In genomic region chr6:31896493-31896855, GRCh38 we compare ENCODE assay signal across 9 cellular contexts. TPM values are rescaled to one million over a fixed set of nuclear protein-coding genes. Genes with fewer than 3 reads are reported as not detected.
DNase-seq lines count a peak whose midpoint lies in the region; ATAC-seq, FAIRE-seq and TF ChIP-seq lines count a peak whose summit lies in the region.
"Had no signal": no experiment of that assay in that cellular context is flagged by ENCODE, and none has a peak within 500 bp of the region (broad histone marks: within the 10 kb centered on the region; RNA-seq: fewer than 3 reads in every experiment).

No MANE protein-coding gene starts in this region.

- H3K4me2 ChIP-seq in HepG2 (ENCODE audit: low read depth, low read length), result peak overlapping the region; percentile 97

- TF ChIP-seq RAD21 in HepG2 (CRISPR knock-in tag; IDR thresholded peaks at IDR 0.05), result no peak

- TF ChIP-seq POLR2A in adrenal gland (IDR thresholded peaks at IDR 0.05), result no peak
- TF ChIP-seq POLR2A in HepG2 (IDR thresholded peaks at IDR 0.05; ENCODE audit: insufficient read depth in 1 of 2, low read depth in 2 of 2, low read length in 2 of 2), result no peak

- BruUV-seq in HepG2 (replicated peaks; lab: Mats Ljungman, UMichigan), result no TSS peak

- in situ Hi-C loops in HepG2 (cut with HindIII; ENCODE audit: extremely low pct_ligation_motif_present, low pct_unique_long_range_greater_than_20kb), result no loop called here

- ATAC-seq in HepG2 (no peak), thoracic aorta (ENCODE audit: insufficient number of reproducible peaks, low FRiP score, low read depth) (no peak)

- H3K27me3 ChIP-seq in adrenal gland (no peaks in the 10 kb centered on the region), HepG2 (ENCODE audit: control insufficient read depth in 1 of 2, insufficient read depth in 2 of 2, low read length in 2 of 2) (peaks cover 0 to 7% of the 10 kb centered on the region in 2 experiments; a peak in 1 of 5 replicates), thoracic aorta (replicated peaks; ENCODE audit: insufficient read depth) (no peaks in the 10 kb centered on the region)

- H3K36me3 ChIP-seq in adrenal gland (replicated peaks in 1 of 2) (peaks cover 0 to 44% of the 10 kb centered on the region in 2 donors), HepG2 (replicated peaks in 1 of 2; ENCODE audit: control insufficient read depth in 1 of 2, insufficient read depth in 2 of 2, low read length in 2 of 2) (peaks cover 19 to 33% of the 10 kb centered on the region in 2 experiments), thoracic aorta (peaks cover 19% of the 10 kb centered on the region)

- TF ChIP-seq CTCF in adrenal gland (IDR thresholded peaks at IDR 0.05), result no peak
- TF ChIP-seq CTCF in HepG2 (CRISPR knock-in tag; IDR thresholded peaks at IDR 0.05), result no peak
- TF ChIP-seq CTCF in thoracic aorta (IDR thresholded peaks at IDR 0.05), result no peak

- intact Hi-C loops in adrenal gland (cut with DNase I), result no loop called here
- intact Hi-C loops in HepG2 (cut with micrococcal nuclease; ENCODE audit: unreplicated experiment), result loop anchor here (2.0 to 5.0 kb wide), 2 partner anchors 32 to 64 kb away; no protein-coding TSS in a partner anchor

- peak overlapping the region; percentile 85 for H3K27ac Mint-ChIP-seq in activated CD4-positive, alpha-beta T cell treated with anti-CD3 and anti-CD28 coated beads, Interleukin-2, amount 10 ng/mL, durations not matched to agents 7 days and 5 days

- POLR2A ChIA-PET in activated CD4-positive, alpha-beta T cell treated with anti-CD3 and anti-CD28 coated beads, Interleukin-2, amount 10 ng/mL, durations not matched to agents 7 days and 5 days (lab: Charles Lee), result no interaction called here
- POLR2A ChIA-PET in HepG2 (lab: Yijun Ruan, JAX), result interaction anchor here (1.2 to 4.7 kb wide), 6 partner anchors 24 to 75 kb away, joined by 3 to 41 read pairs (median 14); partner anchors contain the start of genes CFB, DXO and NEU1

- no peak for FAIRE-seq in HepG2 (lab: Jason Lieb, UNC)

- peaks cover 6 to 26% of the 10 kb centered on the region in 2 donors for H3K4me1 ChIP-seq in adrenal gland (replicated peaks in 1 of 2)
- H3K4me1 ChIP-seq in HepG2 (ENCODE audit: insufficient read depth, low read length), result peaks cover 35% of the 10 kb centered on the region
- H3K4me1 ChIP-seq in thoracic aorta (ENCODE audit: control insufficient read depth in 1 of 2, low read depth in 2 of 2), result peaks cover 10 to 23% of the 10 kb centered on the region in 2 donors

- no peak for DNase-seq in activated CD4-positive, alpha-beta T cell treated with anti-CD3 and anti-CD28 coated beads, Interleukin-2, amount 10 ng/mL, durations not matched to agents 7 days and 5 days
- DNase-seq in activated CD4-positive, alpha-beta T cell treated with anti-CD3 and anti-CD28 coated beads, Interleukin-2, amount 50 U/mL, for 1 hour, result no peak
- DNase-seq in adrenal gland (no peak), HepG2 (ENCODE audit: low spot score) (no peak), thoracic aorta (ENCODE audit: low spot score) (no peak), NCI-H345 treated with DMSO at 0.1 percent for 48 hours (lab: John Stamatoyannopoulos, UW; ENCODE audit: unreplicated experiment) (no peak), NCI-H1092 (lab: John Stamatoyannopoulos, UW) (no peak)
- no peak for DNase-seq in NK-92 treated with Interleukin-12 subunit alpha and Interleukin-12 subunit beta, amount 100 ng/mL, for 24 hours (lab: John Stamatoyannopoulos, UW)
- DNase-seq: stimulated activated CD4-positive, alpha-beta T cell treated with anti-CD3 and anti-CD28 coated beads, Interleukin-4, amount 100 ng/mL, for 1 hour had no signal

- no peaks in the 10 kb centered on the region for H4K20me1 ChIP-seq in HepG2 (ENCODE audit: insufficient read depth, low read length)

- H2AFZ ChIP-seq in HepG2 (ENCODE audit: low read length), result no peak overlapping the region

- H3K4me3 ChIP-seq in adrenal gland, result peak overlapping the region in 2 of 4 donors; percentile 64 to 75
- H3K4me3 ChIP-seq in HepG2 (replicated peaks in 1 of 3; ENCODE audit: insufficient read depth in 1 of 3, low read depth in 2 of 3, low read length in 3 of 3), result peak overlapping the region; percentile 89 to 100 (median 96)
- peak overlapping the region; percentile 92 for H3K4me3 ChIP-seq in thoracic aorta

- H3K4me3 Mint-ChIP-seq in activated CD4-positive, alpha-beta T cell treated with anti-CD3 and anti-CD28 coated beads, Interleukin-2, amount 10 ng/mL, durations not matched to agents 7 days and 5 days, result peak overlapping the region; percentile 79

- H3K4me1 Mint-ChIP-seq in activated CD4-positive, alpha-beta T cell treated with anti-CD3 and anti-CD28 coated beads, Interleukin-2, amount 10 ng/mL, durations not matched to agents 7 days and 5 days, result peaks cover 37% of the 10 kb centered on the region

- no peaks in the 10 kb centered on the region for H3K9me3 Mint-ChIP-seq in activated CD4-positive, alpha-beta T cell treated with anti-CD3 and anti-CD28 coated beads, Interleukin-2, amount 10 ng/mL, durations not matched to agents 7 days and 5 days

- CTCF ChIA-PET in activated CD4-positive, alpha-beta T cell treated with anti-CD3 and anti-CD28 coated beads, Interleukin-2, amount 10 ng/mL, durations not matched to agents 7 days and 5 days (lab: Charles Lee), result interaction anchor here (0.6 to 2.9 kb wide), 3 partner anchors 8 to 126 kb away, joined by 3 to 11 read pairs (median 4); no protein-coding TSS in a partner anchor
- CTCF ChIA-PET in HepG2 (lab: Yijun Ruan, JAX; ENCODE audit: low intra/inter-chr PET ratio, low total read pairs), result no interaction called here

- WGBS in adrenal gland, 4 donors, result 41 to 51% (median 41%) methylated on average over 4 of the region's 4 CpGs
- WGBS in HepG2 (ENCODE audit: low lambda C conversion rate), result 60% methylated on average over 4 of the region's 4 CpGs

- peak overlapping the region in 3 of 5 donors; percentile 70 to 74 (median 74) for H3K27ac ChIP-seq in adrenal gland
- peak overlapping the region; percentile 69 for H3K27ac ChIP-seq in HepG2 (ENCODE audit: extremely low read length, insufficient read depth, low read length)
- peak overlapping the region; percentile 46 to 73 for H3K27ac ChIP-seq in thoracic aorta

- H3K36me3 Mint-ChIP-seq in activated CD4-positive, alpha-beta T cell treated with anti-CD3 and anti-CD28 coated beads, Interleukin-2, amount 10 ng/mL, durations not matched to agents 7 days and 5 days (ENCODE audit: low read depth), result peaks cover 24% of the 10 kb centered on the region

- TF ChIP-seq EP300 in HepG2 (IDR thresholded peaks at IDR 0.05; ENCODE audit: low read depth in 2 of 2, low read length in 2 of 2) (no peak), HepG2 (CRISPR knock-in tag; IDR thresholded peaks at IDR 0.05; ENCODE audit: borderline replicate concordance) (no peak)

- H3K9ac ChIP-seq in HepG2 (ENCODE audit: insufficient read depth, low read depth, low read length), result peak overlapping the region; percentile 84

- H3K79me2 ChIP-seq in HepG2 (ENCODE audit: insufficient read depth, low read length), result peaks cover 26% of the 10 kb centered on the region

- H3K9me3 ChIP-seq in adrenal gland (replicated peaks in 1 of 3), result no peaks in the 10 kb centered on the region
- no peaks in the 10 kb centered on the region for H3K9me3 ChIP-seq in HepG2 (ENCODE audit: low read length)
- no peaks in the 10 kb centered on the region for H3K9me3 ChIP-seq in thoracic aorta

- H3K27me3 Mint-ChIP-seq in activated CD4-positive, alpha-beta T cell treated with anti-CD3 and anti-CD28 coated beads, Interleukin-2, amount 10 ng/mL, durations not matched to agents 7 days and 5 days, result no peaks in the 10 kb centered on the region

RNA-seq across cellular contexts. Expression of gene EHMT2, which starts 1.0 kb away (rescaled TPM):
- 10 to 100 TPM; 70.4 to 71.6 TPM for total RNA-seq in activated CD4-positive, alpha-beta T cell treated with anti-CD3 and anti-CD28 coated beads, Interleukin-2, amount 10 ng/mL, durations not matched to agents 7 days and 5 days
- total RNA-seq in adrenal gland (10 to 100 TPM; 25.1 to 67.6 (median 49.9) TPM), HepG2 (2016; rRNA removed; fragmentation: Illumina TruSeq; extraction: Trizol) (43.5 and 69.2 TPM in 2 replicates), thoracic aorta (10 to 100 TPM; 19.5 to 33.2 TPM)
- polyA plus RNA-seq in adrenal gland (100 to 1,000 TPM in 1 of 3 donors, 10 to 100 TPM in 2; 16.8 to 107 (median 59.4) TPM), HepG2 (2011; rRNA removed) (51.2 and 55.2 TPM in 2 replicates)
- total RNA-seq in HepG2 (2016; cell fraction: cytosol; rRNA removed; fragmentation: Illumina TruSeq; extraction: Trizol; ENCODE audit: low read depth), result 14.1 and 15.2 TPM in 2 replicates
- 34.4 and 70.7 TPM in 2 replicates for total RNA-seq in HepG2 (2016; cell fraction: insoluble cytoplasmic fraction; rRNA removed; fragmentation: Illumina TruSeq; extraction: Trizol)
- 29.3 and 33.1 TPM in 2 replicates for total RNA-seq in HepG2 (2016; cell fraction: membrane; rRNA removed; fragmentation: Illumina TruSeq; extraction: Trizol)
- 46.1 and 48.0 TPM in 2 replicates for total RNA-seq in HepG2 (2016; cell fraction: nucleus; rRNA removed; fragmentation: Illumina TruSeq; extraction: Trizol)
- 29.3 and 36.1 TPM in 2 replicates for polyA plus RNA-seq in HepG2 (2011; cell fraction: cytosol; rRNA removed)
- 180 and 272 TPM in 2 replicates for polyA plus RNA-seq in HepG2 (2011; cell fraction: nucleus; rRNA removed)
- polyA plus RNA-seq in HepG2 (2012), result 37.6 and 43.1 TPM in 2 replicates
- 8.3 and 9.2 TPM in 2 replicates for polyA plus RNA-seq in HepG2 (2016; cell fraction: cytosol; fragmentation: Illumina TruSeq; extraction: Trizol; ENCODE audit: low read depth)
- 36.0 and 58.3 TPM in 2 replicates for polyA plus RNA-seq in HepG2 (2016; cell fraction: insoluble cytoplasmic fraction; fragmentation: Illumina TruSeq; extraction: Trizol; ENCODE audit: low read depth)
- 16.5 and 18.3 TPM in 2 replicates for polyA plus RNA-seq in HepG2 (2016; cell fraction: membrane; fragmentation: Illumina TruSeq; extraction: Trizol; ENCODE audit: low read depth)
- 122 and 136 TPM in 2 replicates for polyA plus RNA-seq in HepG2 (2016; cell fraction: nucleus; fragmentation: Illumina TruSeq; extraction: Trizol; ENCODE audit: insufficient read depth, low read depth)
- polyA minus RNA-seq in HepG2 (2011; rRNA and poly(A)+ RNA removed; ENCODE audit: low replicate concordance), result 74.1 and 111 TPM in 2 replicates
- polyA minus RNA-seq in HepG2 (2011; cell fraction: cytosol; rRNA and poly(A)+ RNA removed), result 26.2 and 33.8 TPM in 2 replicates
- polyA minus RNA-seq in HepG2 (2011; cell fraction: nucleus; rRNA and poly(A)+ RNA removed), result 24.3 and 26.9 TPM in 2 replicates

RNA-seq across cellular contexts. Expression of gene ZBTB12, which starts 5.4 kb away (rescaled TPM):
- 1 to 10 TPM; 1.3 to 1.8 TPM for total RNA-seq in activated CD4-positive, alpha-beta T cell treated with anti-CD3 and anti-CD28 coated beads, Interleukin-2, amount 10 ng/mL, durations not matched to agents 7 days and 5 days
- total RNA-seq in adrenal gland (10 to 100 TPM in 1 of 8 donors, 1 to 10 TPM in 5, under 1 TPM in 2; 0.69 to 14.5 (median 2.5) TPM), HepG2 (2016; rRNA removed; fragmentation: Illumina TruSeq; extraction: Trizol) (6.0 and 6.8 TPM in 2 replicates), thoracic aorta (1 to 10 TPM in 1 of 2 donors, not detected in 1; 1.6 TPM)
- polyA plus RNA-seq in adrenal gland (1 to 10 TPM; 1.7 to 4.8 (median 2.6) TPM), HepG2 (2011; rRNA removed) (4.8 and 7.3 TPM in 2 replicates)
- total RNA-seq in HepG2 (2016; cell fraction: cytosol; rRNA removed; fragmentation: Illumina TruSeq; extraction: Trizol; ENCODE audit: low read depth), result 1.6 and 1.7 TPM in 2 replicates
- total RNA-seq in HepG2 (2016; cell fraction: insoluble cytoplasmic fraction; rRNA removed; fragmentation: Illumina TruSeq; extraction: Trizol), result 6.0 and 7.4 TPM in 2 replicates
- 5.7 and 5.8 TPM in 2 replicates for total RNA-seq in HepG2 (2016; cell fraction: membrane; rRNA removed; fragmentation: Illumina TruSeq; extraction: Trizol)
- total RNA-seq in HepG2 (2016; cell fraction: nucleus; rRNA removed; fragmentation: Illumina TruSeq; extraction: Trizol), result 3.1 and 3.9 TPM in 2 replicates
- 3.7 and 5.8 TPM in 2 replicates for polyA plus RNA-seq in HepG2 (2011; cell fraction: cytosol; rRNA removed)
- 6.9 and 7.3 TPM in 2 replicates for polyA plus RNA-seq in HepG2 (2011; cell fraction: nucleus; rRNA removed)
- polyA plus RNA-seq in HepG2 (2012), result 8.0 and 9.2 TPM in 2 replicates
- 2.7 and 3.0 TPM in 2 replicates for polyA plus RNA-seq in HepG2 (2016; cell fraction: cytosol; fragmentation: Illumina TruSeq; extraction: Trizol; ENCODE audit: low read depth)
- 14.0 and 15.9 TPM in 2 replicates for polyA plus RNA-seq in HepG2 (2016; cell fraction: insoluble cytoplasmic fraction; fragmentation: Illumina TruSeq; extraction: Trizol; ENCODE audit: low read depth)
- 6.6 and 9.0 TPM in 2 replicates for polyA plus RNA-seq in HepG2 (2016; cell fraction: membrane; fragmentation: Illumina TruSeq; extraction: Trizol; ENCODE audit: low read depth)
- 10.6 and 12.2 TPM in 2 replicates for polyA plus RNA-seq in HepG2 (2016; cell fraction: nucleus; fragmentation: Illumina TruSeq; extraction: Trizol; ENCODE audit: insufficient read depth, low read depth)
- polyA minus RNA-seq in HepG2 (2011; rRNA and poly(A)+ RNA removed; ENCODE audit: low replicate concordance), result 12.3 and 22.9 TPM in 2 replicates
- polyA minus RNA-seq in HepG2 (2011; cell fraction: cytosol; rRNA and poly(A)+ RNA removed), result 6.7 and 6.9 TPM in 2 replicates
- polyA minus RNA-seq in HepG2 (2011; cell fraction: nucleus; rRNA and poly(A)+ RNA removed), result 3.7 and 4.5 TPM in 2 replicates

RNA-seq across cellular contexts. Expression of gene SLC44A4, which starts 17.7 kb away (rescaled TPM):
- total RNA-seq in activated CD4-positive, alpha-beta T cell treated with anti-CD3 and anti-CD28 coated beads, Interleukin-2, amount 10 ng/mL, durations not matched to agents 7 days and 5 days, result under 1 TPM in 1 of 2 experiments, not detected in 1; 0.15 TPM
- total RNA-seq in adrenal gland, result 10 to 100 TPM in 7 of 8 donors, 1 to 10 TPM in 1; 9.1 to 30.1 (median 16.6) TPM
- 1 to 10 TPM; 4.7 to 7.7 (median 5.1) TPM for polyA plus RNA-seq in adrenal gland
- 5.6 and 5.9 TPM in 2 replicates for total RNA-seq in HepG2 (2016; rRNA removed; fragmentation: Illumina TruSeq; extraction: Trizol)
- total RNA-seq in HepG2 (2016; cell fraction: cytosol; rRNA removed; fragmentation: Illumina TruSeq; extraction: Trizol; ENCODE audit: low read depth), result 3.4 and 6.6 TPM in 2 replicates
- total RNA-seq in HepG2 (2016; cell fraction: insoluble cytoplasmic fraction; rRNA removed; fragmentation: Illumina TruSeq; extraction: Trizol), result 4.8 and 8.3 TPM in 2 replicates
- total RNA-seq in HepG2 (2016; cell fraction: membrane; rRNA removed; fragmentation: Illumina TruSeq; extraction: Trizol), result 6.1 and 6.6 TPM in 2 replicates
- 4.4 TPM in 2 replicates for total RNA-seq in HepG2 (2016; cell fraction: nucleus; rRNA removed; fragmentation: Illumina TruSeq; extraction: Trizol)
- polyA plus RNA-seq in HepG2 (2011; rRNA removed), result 3.5 and 3.6 TPM in 2 replicates
- 3.2 and 3.7 TPM in 2 replicates for polyA plus RNA-seq in HepG2 (2011; cell fraction: cytosol; rRNA removed)
- 2.9 and 3.6 TPM in 2 replicates for polyA plus RNA-seq in HepG2 (2011; cell fraction: nucleus; rRNA removed)
- polyA plus RNA-seq in HepG2 (2012), result 1.8 and 3.2 TPM in 2 replicates
- polyA plus RNA-seq in HepG2 (2016; cell fraction: cytosol; fragmentation: Illumina TruSeq; extraction: Trizol; ENCODE audit: low read depth), result 3.9 and 4.5 TPM in 2 replicates
- 5.7 and 6.7 TPM in 2 replicates for polyA plus RNA-seq in HepG2 (2016; cell fraction: insoluble cytoplasmic fraction; fragmentation: Illumina TruSeq; extraction: Trizol; ENCODE audit: low read depth)
- polyA plus RNA-seq in HepG2 (2016; cell fraction: membrane; fragmentation: Illumina TruSeq; extraction: Trizol; ENCODE audit: low read depth), result 5.8 and 6.2 TPM in 2 replicates
- polyA plus RNA-seq in HepG2 (2016; cell fraction: nucleus; fragmentation: Illumina TruSeq; extraction: Trizol; ENCODE audit: insufficient read depth, low read depth), result 10.4 and 12.4 TPM in 2 replicates
- polyA minus RNA-seq in HepG2 (2011; rRNA and poly(A)+ RNA removed; ENCODE audit: low replicate concordance), result 4.9 TPM in 1 of 2 replicates, not detected in the other
- polyA minus RNA-seq in HepG2 (2011; cell fraction: cytosol; rRNA and poly(A)+ RNA removed), result 0.97 and 0.99 TPM in 2 replicates
- polyA minus RNA-seq in HepG2 (2011; cell fraction: nucleus; rRNA and poly(A)+ RNA removed), result 1.6 and 2.2 TPM in 2 replicates
- total RNA-seq in thoracic aorta, result 1 to 10 TPM in 1 of 2 donors, not detected in 1; 5.8 TPM

RNA-seq across cellular contexts. Expression of gene C2, which starts 31.0 kb away (rescaled TPM):
- 1 to 10 TPM in 1 of 2 experiments, under 1 TPM in 1; 0.57 to 1.3 TPM for total RNA-seq in activated CD4-positive, alpha-beta T cell treated with anti-CD3 and anti-CD28 coated beads, Interleukin-2, amount 10 ng/mL, durations not matched to agents 7 days and 5 days
- total RNA-seq in adrenal gland (100 to 1,000 TPM in 1 of 8 donors, 10 to 100 TPM in 7; 17.3 to 107 (median 46.2) TPM), HepG2 (2016; rRNA removed; fragmentation: Illumina TruSeq; extraction: Trizol) (70.9 and 165 TPM in 2 replicates), thoracic aorta (10 to 100 TPM; 13.8 to 40.2 TPM)
- polyA plus RNA-seq in adrenal gland (10 to 100 TPM; 13.3 to 25.0 (median 19.0) TPM), HepG2 (2011; rRNA removed) (307 and 450 TPM in 2 replicates)
- total RNA-seq in HepG2 (2016; cell fraction: cytosol; rRNA removed; fragmentation: Illumina TruSeq; extraction: Trizol; ENCODE audit: low read depth), result 13.2 and 15.8 TPM in 2 replicates
- 59.3 and 162 TPM in 2 replicates for total RNA-seq in HepG2 (2016; cell fraction: insoluble cytoplasmic fraction; rRNA removed; fragmentation: Illumina TruSeq; extraction: Trizol)
- total RNA-seq in HepG2 (2016; cell fraction: membrane; rRNA removed; fragmentation: Illumina TruSeq; extraction: Trizol), result 25.4 and 27.2 TPM in 2 replicates
- total RNA-seq in HepG2 (2016; cell fraction: nucleus; rRNA removed; fragmentation: Illumina TruSeq; extraction: Trizol), result 122 and 155 TPM in 2 replicates
- polyA plus RNA-seq in HepG2 (2011; cell fraction: cytosol; rRNA removed), result 311 and 377 TPM in 2 replicates
- polyA plus RNA-seq in HepG2 (2011; cell fraction: nucleus; rRNA removed), result 302 and 372 TPM in 2 replicates
- 396 and 449 TPM in 2 replicates for polyA plus RNA-seq in HepG2 (2012)
- polyA plus RNA-seq in HepG2 (2016; cell fraction: cytosol; fragmentation: Illumina TruSeq; extraction: Trizol; ENCODE audit: low read depth), result 15.6 and 16.1 TPM in 2 replicates
- 54.0 and 67.9 TPM in 2 replicates for polyA plus RNA-seq in HepG2 (2016; cell fraction: insoluble cytoplasmic fraction; fragmentation: Illumina TruSeq; extraction: Trizol; ENCODE audit: low read depth)
- polyA plus RNA-seq in HepG2 (2016; cell fraction: membrane; fragmentation: Illumina TruSeq; extraction: Trizol; ENCODE audit: low read depth), result 22.0 and 23.6 TPM in 2 replicates
- 194 and 212 TPM in 2 replicates for polyA plus RNA-seq in HepG2 (2016; cell fraction: nucleus; fragmentation: Illumina TruSeq; extraction: Trizol; ENCODE audit: insufficient read depth, low read depth)
- 0.58 and 518 TPM in 2 replicates for polyA minus RNA-seq in HepG2 (2011; rRNA and poly(A)+ RNA removed; ENCODE audit: low replicate concordance)
- 120 and 232 TPM in 2 replicates for polyA minus RNA-seq in HepG2 (2011; cell fraction: cytosol; rRNA and poly(A)+ RNA removed)
- polyA minus RNA-seq in HepG2 (2011; cell fraction: nucleus; rRNA and poly(A)+ RNA removed), result 89.4 and 148 TPM in 2 replicates

RNA-seq across cellular contexts. Expression of gene NEU1, which starts 33.9 kb away (rescaled TPM):
- 10 to 100 TPM; 16.7 to 17.0 TPM for total RNA-seq in activated CD4-positive, alpha-beta T cell treated with anti-CD3 and anti-CD28 coated beads, Interleukin-2, amount 10 ng/mL, durations not matched to agents 7 days and 5 days
- total RNA-seq in adrenal gland (100 to 1,000 TPM; 101 to 178 (median 118) TPM), HepG2 (2016; rRNA removed; fragmentation: Illumina TruSeq; extraction: Trizol) (139 and 297 TPM in 2 replicates), thoracic aorta (10 to 100 TPM; 26.0 to 35.2 TPM)
- polyA plus RNA-seq in adrenal gland (10 to 100 TPM; 57.8 to 94.7 (median 85.9) TPM), HepG2 (2011; rRNA removed) (202 and 215 TPM in 2 replicates)
- 49.1 and 49.3 TPM in 2 replicates for total RNA-seq in HepG2 (2016; cell fraction: cytosol; rRNA removed; fragmentation: Illumina TruSeq; extraction: Trizol; ENCODE audit: low read depth)
- 132 and 314 TPM in 2 replicates for total RNA-seq in HepG2 (2016; cell fraction: insoluble cytoplasmic fraction; rRNA removed; fragmentation: Illumina TruSeq; extraction: Trizol)
- 93.8 and 98.2 TPM in 2 replicates for total RNA-seq in HepG2 (2016; cell fraction: membrane; rRNA removed; fragmentation: Illumina TruSeq; extraction: Trizol)
- 237 and 274 TPM in 2 replicates for total RNA-seq in HepG2 (2016; cell fraction: nucleus; rRNA removed; fragmentation: Illumina TruSeq; extraction: Trizol)
- 195 and 257 TPM in 2 replicates for polyA plus RNA-seq in HepG2 (2011; cell fraction: cytosol; rRNA removed)
- 110 and 111 TPM in 2 replicates for polyA plus RNA-seq in HepG2 (2011; cell fraction: nucleus; rRNA removed)
- polyA plus RNA-seq in HepG2 (2012), result 88.7 and 96.9 TPM in 2 replicates
- polyA plus RNA-seq in HepG2 (2016; cell fraction: cytosol; fragmentation: Illumina TruSeq; extraction: Trizol; ENCODE audit: low read depth), result 46.5 and 46.6 TPM in 2 replicates
- 114 and 120 TPM in 2 replicates for polyA plus RNA-seq in HepG2 (2016; cell fraction: insoluble cytoplasmic fraction; fragmentation: Illumina TruSeq; extraction: Trizol; ENCODE audit: low read depth)
- 67.2 and 70.7 TPM in 2 replicates for polyA plus RNA-seq in HepG2 (2016; cell fraction: membrane; fragmentation: Illumina TruSeq; extraction: Trizol; ENCODE audit: low read depth)
- 367 and 386 TPM in 2 replicates for polyA plus RNA-seq in HepG2 (2016; cell fraction: nucleus; fragmentation: Illumina TruSeq; extraction: Trizol; ENCODE audit: insufficient read depth, low read depth)
- 35.2 and 243 TPM in 2 replicates for polyA minus RNA-seq in HepG2 (2011; rRNA and poly(A)+ RNA removed; ENCODE audit: low replicate concordance)
- 76.7 and 85.5 TPM in 2 replicates for polyA minus RNA-seq in HepG2 (2011; cell fraction: cytosol; rRNA and poly(A)+ RNA removed)
- polyA minus RNA-seq in HepG2 (2011; cell fraction: nucleus; rRNA and poly(A)+ RNA removed), result 40.9 and 43.8 TPM in 2 replicates
